In the genomic region with DNA sequence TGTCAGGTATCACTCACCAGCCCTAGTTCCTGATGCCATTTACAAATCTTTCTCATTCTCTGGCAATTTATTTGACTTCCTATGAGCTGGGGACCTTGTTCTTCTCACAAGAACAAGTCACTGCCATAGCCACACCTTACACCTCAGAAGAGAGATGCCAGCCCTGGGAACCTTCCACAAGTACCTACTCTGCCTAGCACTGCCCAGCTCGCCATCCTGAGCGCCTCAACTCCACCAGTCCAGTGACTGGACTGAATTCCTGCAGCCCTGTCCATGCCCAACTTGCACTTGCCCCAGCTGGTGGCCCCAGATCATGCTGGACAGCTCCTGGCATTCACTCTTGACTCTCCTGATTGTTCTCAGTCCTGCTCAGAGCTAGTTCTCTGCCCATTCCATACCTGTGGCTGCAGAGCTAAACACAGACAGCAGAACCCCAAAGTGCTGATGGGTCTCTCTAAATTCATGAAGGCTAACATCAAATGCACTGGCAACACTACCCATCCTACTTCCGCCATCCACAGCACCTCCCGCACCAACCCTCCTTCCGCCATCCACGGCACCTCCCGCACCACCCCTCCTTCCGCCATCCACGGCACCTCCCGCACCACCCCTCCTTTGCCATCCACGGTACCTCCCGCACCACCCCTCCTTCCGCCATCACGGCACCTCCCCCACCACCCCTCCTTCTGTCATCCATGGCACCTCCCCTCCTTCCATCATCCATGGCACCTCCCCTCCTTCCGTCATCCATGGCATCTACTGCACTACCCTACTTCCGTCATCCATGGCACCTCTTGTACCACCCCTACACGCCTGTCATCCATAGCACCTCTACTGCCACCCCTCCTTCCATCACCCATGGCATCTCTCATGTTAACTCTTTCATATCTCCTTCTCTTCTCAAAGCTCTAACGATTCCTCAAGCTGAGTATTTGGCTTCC, we compare ENCODE assay signal across 1 cellular context.
TF ChIP-seq lines count a peak whose summit lies in the region.

No MANE protein-coding gene starts in this region.

TF ChIP-seq in K562, 482 proteins besides CTCF, POLR2A, EP300 and RAD21 (continued from another document and continues in another):
- TF ChIP-seq, protein P1, sequence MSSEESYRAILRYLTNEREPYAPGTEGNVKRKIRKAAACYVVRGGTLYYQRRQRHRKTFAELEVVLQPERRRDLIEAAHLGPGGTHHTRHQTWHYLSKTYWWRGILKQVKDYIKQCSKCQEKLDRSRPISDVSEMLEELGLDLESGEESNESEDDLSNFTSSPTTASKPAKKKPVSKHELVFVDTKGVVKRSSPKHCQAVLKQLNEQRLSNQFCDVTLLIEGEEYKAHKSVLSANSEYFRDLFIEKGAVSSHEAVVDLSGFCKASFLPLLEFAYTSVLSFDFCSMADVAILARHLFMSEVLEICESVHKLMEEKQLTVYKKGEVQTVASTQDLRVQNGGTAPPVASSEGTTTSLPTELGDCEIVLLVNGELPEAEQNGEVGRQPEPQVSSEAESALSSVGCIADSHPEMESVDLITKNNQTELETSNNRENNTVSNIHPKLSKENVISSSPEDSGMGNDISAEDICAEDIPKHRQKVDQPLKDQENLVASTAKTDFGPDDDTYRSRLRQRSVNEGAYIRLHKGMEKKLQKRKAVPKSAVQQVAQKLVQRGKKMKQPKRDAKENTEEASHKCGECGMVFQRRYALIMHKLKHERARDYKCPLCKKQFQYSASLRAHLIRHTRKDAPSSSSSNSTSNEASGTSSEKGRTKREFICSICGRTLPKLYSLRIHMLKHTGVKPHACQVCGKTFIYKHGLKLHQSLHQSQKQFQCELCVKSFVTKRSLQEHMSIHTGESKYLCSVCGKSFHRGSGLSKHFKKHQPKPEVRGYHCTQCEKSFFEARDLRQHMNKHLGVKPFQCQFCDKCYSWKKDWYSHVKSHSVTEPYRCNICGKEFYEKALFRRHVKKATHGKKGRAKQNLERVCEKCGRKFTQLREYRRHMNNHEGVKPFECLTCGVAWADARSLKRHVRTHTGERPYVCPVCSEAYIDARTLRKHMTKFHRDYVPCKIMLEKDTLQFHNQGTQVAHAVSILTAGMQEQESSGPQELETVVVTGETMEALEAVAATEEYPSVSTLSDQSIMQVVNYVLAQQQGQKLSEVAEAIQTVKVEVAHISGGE (CRISPR knock-in tag; IDR thresholded peaks at IDR 0.05): peak in 1 of 3 experiments; percentile 47; a peak in 1 of 6 replicates
- TF ChIP-seq, protein P2, sequence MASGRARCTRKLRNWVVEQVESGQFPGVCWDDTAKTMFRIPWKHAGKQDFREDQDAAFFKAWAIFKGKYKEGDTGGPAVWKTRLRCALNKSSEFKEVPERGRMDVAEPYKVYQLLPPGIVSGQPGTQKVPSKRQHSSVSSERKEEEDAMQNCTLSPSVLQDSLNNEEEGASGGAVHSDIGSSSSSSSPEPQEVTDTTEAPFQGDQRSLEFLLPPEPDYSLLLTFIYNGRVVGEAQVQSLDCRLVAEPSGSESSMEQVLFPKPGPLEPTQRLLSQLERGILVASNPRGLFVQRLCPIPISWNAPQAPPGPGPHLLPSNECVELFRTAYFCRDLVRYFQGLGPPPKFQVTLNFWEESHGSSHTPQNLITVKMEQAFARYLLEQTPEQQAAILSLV (tag; IDR thresholded peaks at IDR 0.05): 0 out of 2 replicates have a peak, but pooled peaks have one; percentile 44
- TF ChIP-seq ERF (CRISPR knock-in tag; IDR thresholded peaks at IDR 0.05) (peak; percentile 80; the same call in 1 of the 2 replicates), SMARCE1 (IDR thresholded peaks at IDR 0.05) (no peak; the same call in 1 of the 2 replicates), BCL6 (CRISPR knock-in tag; IDR thresholded peaks at IDR 0.05) (peak; percentile 66; the same call in 1 of the 2 replicates), MCM7 (IDR thresholded peaks at IDR 0.05) (no peak), ZNF253 (CRISPR knock-in tag; conservative IDR thresholded peaks at IDR 0.05) (no peak), ZNF282 (CRISPR knock-in tag; IDR thresholded peaks at IDR 0.05) (0 out of 2 replicates have a peak, but pooled peaks have one; percentile 4), PCBP2 (IDR thresholded peaks at IDR 0.05; ENCODE audit: low read depth, low read length, poor library complexity, severe bottlenecking) (no peak), CBFA2T3 (IDR thresholded peaks at IDR 0.05) (no peak), KAT7 (CRISPR knock-in tag; IDR thresholded peaks at IDR 0.05; ENCODE audit: borderline replicate concordance) (no peak), ZSCAN32 (CRISPR knock-in tag; IDR thresholded peaks at IDR 0.05) (no peak), PYGO2 (tag; IDR thresholded peaks at IDR 0.05) (no peak), PHF8 (IDR thresholded peaks at IDR 0.05; ENCODE audit: borderline replicate concordance, low read length) (no peak), SP2 (IDR thresholded peaks at IDR 0.05; ENCODE audit: extremely low read depth, low read depth, low read length, poor library complexity, severe bottlenecking) (no peak), CBFB (CRISPR knock-in tag; IDR thresholded peaks at IDR 0.05) (0 out of 2 replicates have a peak, but pooled peaks have one; percentile 36), STAT5A (IDR thresholded peaks at IDR 0.05; ENCODE audit: borderline replicate concordance, low read length) (no peak), ZNF175 (CRISPR knock-in tag; IDR thresholded peaks at IDR 0.05; ENCODE audit: low read depth) (peak; percentile 74), SP1 (CRISPR knock-in tag; IDR thresholded peaks at IDR 0.05) (no peak), ZNF586 (CRISPR knock-in tag; conservative IDR thresholded peaks at IDR 0.05) (no peak), DPF2 (IDR thresholded peaks at IDR 0.05) (peak; percentile 59), ZC3H11A (IDR thresholded peaks at IDR 0.05; ENCODE audit: low read depth, low read length) (no peak), ZNF561 (CRISPR knock-in tag; conservative IDR thresholded peaks at IDR 0.05) (no peak), GABPB2 (CRISPR knock-in tag; conservative IDR thresholded peaks at IDR 0.05) (0 out of 2 replicates have a peak, but pooled peaks have one; percentile 45), SNRNP70 (optimal IDR thresholded peaks at IDR 0.05; ENCODE audit: low read depth, low read length) (no peak), TCF7L2 (IDR thresholded peaks at IDR 0.05; ENCODE audit: low read depth, low read length) (no peak), JUNB (CRISPR knock-in tag; conservative IDR thresholded peaks at IDR 0.05) (peak; percentile 37; the same call in 1 of the 2 replicates), BRF1 (IDR thresholded peaks at IDR 0.05; ENCODE audit: borderline replicate concordance, extremely low read depth, insufficient read length) (no peak), DDX20 (tag; IDR thresholded peaks at IDR 0.05; ENCODE audit: low read depth) (no peak), ZNF239 (CRISPR knock-in tag; IDR thresholded peaks at IDR 0.05) (no peak; the same call in 1 of the 2 replicates), CBX1 (IDR thresholded peaks at IDR 0.05; ENCODE audit: low read depth) (no peak), SUPT5H (IDR thresholded peaks at IDR 0.05) (no peak), SIN3A (IDR thresholded peaks at IDR 0.05; ENCODE audit: borderline replicate concordance in 2 of 2, control insufficient read depth in 1 of 2, low read depth in 2 of 2, low read length in 2 of 2) (0 out of 4 replicates have a peak, but pooled peaks of 1 of the 2 experiments have one; percentile 48), RFX5 (IDR thresholded peaks at IDR 0.05; ENCODE audit: low read depth, low read length) (no peak), HMG20B (CRISPR knock-in tag; IDR thresholded peaks at IDR 0.05) (no peak), FOXA3 (CRISPR knock-in tag; conservative IDR thresholded peaks at IDR 0.05 in 1 of 2, IDR thresholded peaks at IDR 0.05 in 1 of 2) (peak in 1 of 2 experiments; percentile 58; a peak in 1 of 4 replicates), CEBPB (tag; IDR thresholded peaks at IDR 0.05) (no peak)
- TF ChIP-seq, protein P3, sequence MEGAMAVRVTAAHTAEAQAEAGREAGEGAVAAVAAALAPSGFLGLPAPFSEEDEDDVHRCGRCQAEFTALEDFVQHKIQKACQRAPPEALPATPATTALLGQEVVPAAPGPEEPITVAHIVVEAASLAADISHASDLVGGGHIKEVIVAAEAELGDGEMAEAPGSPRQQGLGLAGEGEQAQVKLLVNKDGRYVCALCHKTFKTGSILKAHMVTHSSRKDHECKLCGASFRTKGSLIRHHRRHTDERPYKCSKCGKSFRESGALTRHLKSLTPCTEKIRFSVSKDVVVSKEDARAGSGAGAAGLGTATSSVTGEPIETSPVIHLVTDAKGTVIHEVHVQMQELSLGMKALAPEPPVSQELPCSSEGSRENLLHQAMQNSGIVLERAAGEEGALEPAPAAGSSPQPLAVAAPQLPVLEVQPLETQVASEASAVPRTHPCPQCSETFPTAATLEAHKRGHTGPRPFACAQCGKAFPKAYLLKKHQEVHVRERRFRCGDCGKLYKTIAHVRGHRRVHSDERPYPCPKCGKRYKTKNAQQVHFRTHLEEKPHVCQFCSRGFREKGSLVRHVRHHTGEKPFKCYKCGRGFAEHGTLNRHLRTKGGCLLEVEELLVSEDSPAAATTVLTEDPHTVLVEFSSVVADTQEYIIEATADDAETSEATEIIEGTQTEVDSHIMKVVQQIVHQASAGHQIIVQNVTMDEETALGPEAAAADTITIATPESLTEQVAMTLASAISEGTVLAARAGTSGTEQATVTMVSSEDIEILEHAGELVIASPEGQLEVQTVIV (CRISPR knock-in tag; IDR thresholded peaks at IDR 0.05; ENCODE audit: borderline replicate concordance): 0 out of 2 replicates have a peak, but pooled peaks have one; percentile 6
- TF ChIP-seq, protein P4, sequence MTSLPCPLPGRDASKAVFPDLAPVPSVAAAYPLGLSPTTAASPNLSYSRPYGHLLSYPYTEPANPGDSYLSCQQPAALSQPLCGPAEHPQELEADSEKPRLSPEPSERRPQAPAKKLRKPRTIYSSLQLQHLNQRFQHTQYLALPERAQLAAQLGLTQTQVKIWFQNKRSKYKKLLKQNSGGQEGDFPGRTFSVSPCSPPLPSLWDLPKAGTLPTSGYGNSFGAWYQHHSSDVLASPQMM (CRISPR knock-in tag; IDR thresholded peaks at IDR 0.05): no peak
- TF ChIP-seq, protein P5, sequence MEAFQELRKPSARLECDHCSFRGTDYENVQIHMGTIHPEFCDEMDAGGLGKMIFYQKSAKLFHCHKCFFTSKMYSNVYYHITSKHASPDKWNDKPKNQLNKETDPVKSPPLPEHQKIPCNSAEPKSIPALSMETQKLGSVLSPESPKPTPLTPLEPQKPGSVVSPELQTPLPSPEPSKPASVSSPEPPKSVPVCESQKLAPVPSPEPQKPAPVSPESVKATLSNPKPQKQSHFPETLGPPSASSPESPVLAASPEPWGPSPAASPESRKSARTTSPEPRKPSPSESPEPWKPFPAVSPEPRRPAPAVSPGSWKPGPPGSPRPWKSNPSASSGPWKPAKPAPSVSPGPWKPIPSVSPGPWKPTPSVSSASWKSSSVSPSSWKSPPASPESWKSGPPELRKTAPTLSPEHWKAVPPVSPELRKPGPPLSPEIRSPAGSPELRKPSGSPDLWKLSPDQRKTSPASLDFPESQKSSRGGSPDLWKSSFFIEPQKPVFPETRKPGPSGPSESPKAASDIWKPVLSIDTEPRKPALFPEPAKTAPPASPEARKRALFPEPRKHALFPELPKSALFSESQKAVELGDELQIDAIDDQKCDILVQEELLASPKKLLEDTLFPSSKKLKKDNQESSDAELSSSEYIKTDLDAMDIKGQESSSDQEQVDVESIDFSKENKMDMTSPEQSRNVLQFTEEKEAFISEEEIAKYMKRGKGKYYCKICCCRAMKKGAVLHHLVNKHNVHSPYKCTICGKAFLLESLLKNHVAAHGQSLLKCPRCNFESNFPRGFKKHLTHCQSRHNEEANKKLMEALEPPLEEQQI (IDR thresholded peaks at IDR 0.05): no peak
- TF ChIP-seq, protein P6, sequence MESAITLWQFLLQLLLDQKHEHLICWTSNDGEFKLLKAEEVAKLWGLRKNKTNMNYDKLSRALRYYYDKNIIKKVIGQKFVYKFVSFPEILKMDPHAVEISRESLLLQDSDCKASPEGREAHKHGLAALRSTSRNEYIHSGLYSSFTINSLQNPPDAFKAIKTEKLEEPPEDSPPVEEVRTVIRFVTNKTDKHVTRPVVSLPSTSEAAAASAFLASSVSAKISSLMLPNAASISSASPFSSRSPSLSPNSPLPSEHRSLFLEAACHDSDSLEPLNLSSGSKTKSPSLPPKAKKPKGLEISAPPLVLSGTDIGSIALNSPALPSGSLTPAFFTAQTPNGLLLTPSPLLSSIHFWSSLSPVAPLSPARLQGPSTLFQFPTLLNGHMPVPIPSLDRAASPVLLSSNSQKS (CRISPR knock-in tag; IDR thresholded peaks at IDR 0.05): no peak
- TF ChIP-seq, protein P7, sequence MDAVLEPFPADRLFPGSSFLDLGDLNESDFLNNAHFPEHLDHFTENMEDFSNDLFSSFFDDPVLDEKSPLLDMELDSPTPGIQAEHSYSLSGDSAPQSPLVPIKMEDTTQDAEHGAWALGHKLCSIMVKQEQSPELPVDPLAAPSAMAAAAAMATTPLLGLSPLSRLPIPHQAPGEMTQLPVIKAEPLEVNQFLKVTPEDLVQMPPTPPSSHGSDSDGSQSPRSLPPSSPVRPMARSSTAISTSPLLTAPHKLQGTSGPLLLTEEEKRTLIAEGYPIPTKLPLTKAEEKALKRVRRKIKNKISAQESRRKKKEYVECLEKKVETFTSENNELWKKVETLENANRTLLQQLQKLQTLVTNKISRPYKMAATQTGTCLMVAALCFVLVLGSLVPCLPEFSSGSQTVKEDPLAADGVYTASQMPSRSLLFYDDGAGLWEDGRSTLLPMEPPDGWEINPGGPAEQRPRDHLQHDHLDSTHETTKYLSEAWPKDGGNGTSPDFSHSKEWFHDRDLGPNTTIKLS (IDR thresholded peaks at IDR 0.05; ENCODE audit: borderline replicate concordance, low read depth): no peak
- TF ChIP-seq, protein P8, sequence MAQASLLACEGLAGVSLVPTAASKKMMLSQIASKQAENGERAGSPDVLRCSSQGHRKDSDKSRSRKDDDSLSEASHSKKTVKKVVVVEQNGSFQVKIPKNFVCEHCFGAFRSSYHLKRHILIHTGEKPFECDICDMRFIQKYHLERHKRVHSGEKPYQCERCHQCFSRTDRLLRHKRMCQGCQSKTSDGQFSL (CRISPR knock-in tag; IDR thresholded peaks at IDR 0.05): peak; percentile 41; the same call in 1 of the 2 replicates
- TF ChIP-seq, protein P8 (tag; IDR thresholded peaks at IDR 0.05): peak in 1 of 2 experiments; percentile 61; a peak in 1 of 4 replicates
